In the genomic region with DNA sequence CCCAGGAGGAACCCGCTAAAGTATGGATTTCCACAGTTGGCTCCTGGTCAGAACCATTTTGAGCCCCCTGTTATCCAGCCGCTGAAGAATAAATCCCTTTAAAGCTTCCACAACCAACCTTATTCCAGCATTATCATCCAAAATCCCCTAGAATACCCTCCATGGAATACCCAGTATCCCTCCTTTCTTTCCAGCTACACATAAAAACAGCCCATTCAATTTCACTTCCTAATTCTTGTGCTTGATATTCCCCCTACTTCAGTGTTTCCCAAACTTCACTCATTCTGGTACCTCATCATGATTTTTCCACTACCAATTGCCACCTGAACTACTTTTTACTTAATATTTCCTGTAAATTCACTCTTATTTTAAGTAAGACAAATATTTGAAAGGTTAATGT, we compare ENCODE assay signal across 23 cellular contexts. TPM values are rescaled to one million over a fixed set of nuclear protein-coding genes. Genes with fewer than 3 reads are reported as not detected.
"Had no signal": no experiment of that assay in that cellular context is flagged by ENCODE, and none has a peak within 500 bp of the region (broad histone marks: within the 10 kb centered on the region; RNA-seq: fewer than 3 reads in every experiment).

No MANE protein-coding gene starts in this region.

- H3K27me3 ChIP-seq: heart left ventricle, ovary, right lobe of liver, thyroid gland, upper lobe of right lung had no signal

- H3K4me1 ChIP-seq: right lobe of liver, thyroid gland had no signal

- H3K9me3 ChIP-seq: ovary, right lobe of liver, thyroid gland, upper lobe of right lung had no signal

- H3K4me3 ChIP-seq: heart left ventricle, ovary, right lobe of liver, thyroid gland, upper lobe of right lung had no signal

- ATAC-seq: activated CD4-positive, alpha-beta T cell treated with anti-CD3 and anti-CD28 coated beads for 36 hours; activated CD8-positive, alpha-beta memory T cell treated with anti-CD3 and anti-CD28 coated beads, Interleukin-2, amount 10 ng/mL, durations not matched to agents 7 days and 5 days; activated CD8-positive, alpha-beta T cell treated with anti-CD3 and anti-CD28 coated beads, Interleukin-2, amount 10 ng/mL, durations not matched to agents 7 days and 5 days; activated naive CD8-positive, alpha-beta T cell treated with anti-CD3 and anti-CD28 coated beads, Interleukin-2, amount 50 U/mL, for 24 hours; esophagus mucosa; heart left ventricle; stimulated activated naive CD8-positive, alpha-beta T cell treated with anti-CD3 and anti-CD28 coated beads, Interleukin-15, amount 100 ng/mL, for 72 hours had no signal

- DNase-seq: activated B cell treated with CpG ODN at 0.5 μM for 24 hours; activated CD4-positive, alpha-beta T cell treated with anti-CD3 and anti-CD28 coated beads for 36 hours; activated CD8-positive, alpha-beta memory T cell treated with anti-CD3 and anti-CD28 coated beads, Interleukin-2, amount 10 ng/mL, durations not matched to agents 7 days and 5 days; activated CD8-positive, alpha-beta T cell treated with anti-CD3 and anti-CD28 coated beads, Interleukin-2, amount 10 ng/mL, durations not matched to agents 7 days and 5 days; activated naive CD8-positive, alpha-beta T cell treated with anti-CD3 and anti-CD28 coated beads, Interleukin-2, amount 50 U/mL, for 24 hours; activated T-cell treated with anti-CD3 and anti-CD28 coated beads, Interleukin-2, amount 50 U/mL, for 48 hours; amygdala; central memory CD4-positive, alpha-beta T cell; foreskin fibroblast; heart left ventricle; naive B cell; nephron progenitor cell; ovary; right lobe of liver; stimulated activated CD4-positive, alpha-beta T cell treated with anti-CD3 and anti-CD28 coated beads, Interleukin-12 subunit alpha, Interleukin-12 subunit beta, amount 100 ng/mL, for 4 hours; stimulated activated CD4-positive, alpha-beta T cell treated with anti-CD3 and anti-CD28 coated beads, Interleukin-4, amount 100 ng/mL, for 1 hour; stimulated activated naive CD8-positive, alpha-beta T cell treated with anti-CD3 and anti-CD28 coated beads, Interleukin-15, amount 100 ng/mL, for 72 hours had no signal

- H3K27ac ChIP-seq: heart left ventricle, ovary, right lobe of liver, thyroid gland, upper lobe of right lung had no signal

- H3K36me3 ChIP-seq: heart left ventricle, ovary, right lobe of liver, thyroid gland, upper lobe of right lung had no signal

RNA-seq across cellular contexts. Expression of gene MACC1, which starts 3.1 kb away (rescaled TPM):
- total RNA-seq: activated T-helper 2 cell treated with anti-CD3 and anti-CD28 coated beads, Interferon-gamma antibody, Interleukin-2, Interleukin-4, amounts not matched to agents 10 μg/mL and 5 μg/mL and 100 μg/mL, durations not matched to agents 14 hours and 24 hours and 36 hours; endothelial cell of umbilical vein; skeletal muscle tissue had no signal
- polyA plus RNA-seq: endothelial cell of umbilical vein had no signal
